9 cellular contexts compared by ENCODE assay signal in genomic region chr19:18157465-18158063, GRCh38. TPM values are rescaled to one million over a fixed set of nuclear protein-coding genes. Genes with fewer than 3 reads are reported as not detected.
DNase-seq lines count a peak whose midpoint lies in the region; ATAC-seq lines count a peak whose summit lies in the region.
"Had no signal": no experiment of that assay in that cellular context is flagged by ENCODE, and none has a peak within 500 bp of the region (broad histone marks: within the 10 kb centered on the region; RNA-seq: fewer than 3 reads in every experiment).

No MANE protein-coding gene starts in this region.

- no peak for ATAC-seq in GM19455 (IDR thresholded peaks at IDR 0.05; ENCODE audit: unreplicated experiment)

- no peaks in the 10 kb centered on the region for H3K9me3 ChIP-seq in SJCRH30 (replicated peaks)

- no peaks in the 10 kb centered on the region for H3K27me3 ChIP-seq in SJCRH30

- peak overlapping the region; percentile 86 for H3K27ac ChIP-seq in SJCRH30

- peaks cover 6% of the 10 kb centered on the region for H3K36me3 ChIP-seq in SJCRH30

- in situ Hi-C loops in KBM-7 (cut with MboI; ENCODE audit: low pct_unique_long_range_greater_than_20kb, low sequenced_read_pairs): no loop called here

- DNase-seq in NCI-H1105 treated with DMSO at 0.1 percent for 48 hours (lab: John Stamatoyannopoulos, UW) (peak; percentile 96), SJCRH30 (peak; percentile 98), iPS-NIHi11 (ENCODE audit: low spot score) (peak; percentile 57), superior temporal gyrus (ENCODE audit: extremely low spot score) (peak; percentile 79), NOMO-1 (lab: John Stamatoyannopoulos, UW; ENCODE audit: unreplicated experiment in 2 of 2) (no peak), KBM-7 (no peak)
- DNase-seq in stimulated activated CD4-positive, alpha-beta T cell treated with anti-CD3 and anti-CD28 coated beads, Interleukin-4, amount 100 ng/mL, for 24 hours: no peak
- DNase-seq: activated CD4-positive, alpha-beta memory T cell treated with anti-CD3 and anti-CD28 coated beads for 36 hours had no signal

- peaks cover 14% of the 10 kb centered on the region for H3K4me1 ChIP-seq in SJCRH30

- peak overlapping the region; percentile 21 for H3K4me3 ChIP-seq in SJCRH30

RNA-seq across cellular contexts. Expression of gene PIK3R2, which starts 4.6 kb away (rescaled TPM):
- 35.0 and 39.0 TPM in 2 replicates for total RNA-seq in SJCRH30 (2014; rRNA removed; shearing (Covaris generic))

RNA-seq across cellular contexts. Expression of gene IFI30, which starts 16.0 kb away (rescaled TPM):
- 0.67 and 1.2 TPM in 2 replicates for total RNA-seq in SJCRH30 (2014; rRNA removed; shearing (Covaris generic))

RNA-seq across cellular contexts. Expression of gene MPV17L2, which starts 35.5 kb away (rescaled TPM):
- 31.3 and 31.7 TPM in 2 replicates for total RNA-seq in SJCRH30 (2014; rRNA removed; shearing (Covaris generic))

RNA-seq across cellular contexts. Expression of gene RAB3A, which starts 46.3 kb away (rescaled TPM):
- total RNA-seq in SJCRH30 (2014; rRNA removed; shearing (Covaris generic)): 2.3 and 2.7 TPM in 2 replicates

RNA-seq across cellular contexts. Expression of gene MAST3, which starts 60.0 kb away (rescaled TPM):
- 4.3 and 4.5 TPM in 2 replicates for total RNA-seq in SJCRH30 (2014; rRNA removed; shearing (Covaris generic))

Comparison
In these comparisons a context has a peak if more than half of its experiments do, and no peak if none do; other contexts are left out.
1. DNase-seq: peak in NCI-H1105 treated with DMSO at 0.1 percent for 48 hours (single experiment), SJCRH30 (2 of 2), iPS-NIHi11 (single experiment) and superior temporal gyrus (single experiment); none in stimulated activated CD4-positive, alpha-beta T cell treated with anti-CD3 and anti-CD28 coated beads, Interleukin-4, amount 100 ng/mL, for 24 hours (single experiment), NOMO-1 (0 of 2) and KBM-7 (single experiment).